In genomic region chr4:89077806-89078205, GRCh38 we compare ENCODE assay signal across 16 cellular contexts. TPM values are rescaled to one million over a fixed set of nuclear protein-coding genes. Genes with fewer than 3 reads are reported as not detected.
A peak's percentile ranks its signal among the peaks of the same experiment; 100 is the strongest.
DNase-seq lines count a peak whose midpoint lies in the region; ATAC-seq and TF ChIP-seq lines count a peak whose summit lies in the region.
"Had no signal": no experiment of that assay in that cellular context is flagged by ENCODE, and none has a peak within 500 bp of the region (broad histone marks: within the 10 kb centered on the region; RNA-seq: fewer than 3 reads in every experiment).

No MANE protein-coding gene starts in this region.

- peak overlapping the region; percentile 22 for H3K27ac Mint-ChIP-seq in stimulated activated memory B cell treated with anti-CD40 and anti-IgM and Interleukin-4, amounts not matched to agents 10 μg/mL and 1 μg/mL and 100 μg/mL, for 72 hours
- H3K27ac Mint-ChIP-seq: CD8-positive, alpha-beta T cell had no signal

- H3K4me3 Mint-ChIP-seq in stimulated activated memory B cell treated with anti-CD40 and anti-IgM and Interleukin-4, amounts not matched to agents 10 μg/mL and 1 μg/mL and 100 μg/mL, for 72 hours: no peak overlapping the region
- H3K4me3 Mint-ChIP-seq: CD14-positive monocyte; CD8-positive, alpha-beta T cell had no signal

- no peaks in the 10 kb centered on the region for H3K36me3 ChIP-seq in hepatocyte (replicated peaks; ENCODE audit: insufficient read depth, low read depth)
- H3K36me3 ChIP-seq: BLaER1, HAP-1 had no signal

- H3K9me2 ChIP-seq in hepatocyte (replicated peaks; ENCODE audit: insufficient read depth): no peaks in the 10 kb centered on the region

- no peak overlapping the region for H2AFZ ChIP-seq in hepatocyte

- H3K27me3 Mint-ChIP-seq in stimulated activated memory B cell treated with anti-CD40 and anti-IgM and Interleukin-4, amounts not matched to agents 10 μg/mL and 1 μg/mL and 100 μg/mL, for 72 hours: no peaks in the 10 kb centered on the region

- peaks cover 12% of the 10 kb centered on the region for H3K36me3 Mint-ChIP-seq in stimulated activated memory B cell treated with anti-CD40 and anti-IgM and Interleukin-4, amounts not matched to agents 10 μg/mL and 1 μg/mL and 100 μg/mL, for 72 hours
- H3K36me3 Mint-ChIP-seq: CD14-positive monocyte; CD8-positive, alpha-beta T cell had no signal

- H3K79me2 ChIP-seq in hepatocyte: no peaks in the 10 kb centered on the region

- no peaks in the 10 kb centered on the region for H3K27me3 ChIP-seq in hepatocyte
- H3K27me3 ChIP-seq: BLaER1 had no signal

- H3K9me3 Mint-ChIP-seq in stimulated activated memory B cell treated with anti-CD40 and anti-IgM and Interleukin-4, amounts not matched to agents 10 μg/mL and 1 μg/mL and 100 μg/mL, for 72 hours: peaks cover 12% of the 10 kb centered on the region

- no peak for TF ChIP-seq CTCF in fibroblast of mammary gland (conservative IDR thresholded peaks at IDR 0.05; ENCODE audit: control insufficient read depth, insufficient read depth, low read depth, low read length)
- no peak for TF ChIP-seq CTCF in hepatocyte (IDR thresholded peaks at IDR 0.05; ENCODE audit: poor library complexity)

- H3K4me2 ChIP-seq in hepatocyte: no peak overlapping the region
- H3K4me2 ChIP-seq: BLaER1 had no signal

- no peaks in the 10 kb centered on the region for H3K9me3 ChIP-seq in hepatocyte (ENCODE audit: low read depth)

- H3K4me1 Mint-ChIP-seq in stimulated activated memory B cell treated with anti-CD40 and anti-IgM and Interleukin-4, amounts not matched to agents 10 μg/mL and 1 μg/mL and 100 μg/mL, for 72 hours: peaks cover 4% of the 10 kb centered on the region

- no peak overlapping the region for H3K4me3 ChIP-seq in fibroblast of mammary gland (ENCODE audit: control insufficient read depth, low read depth, low read length)
- no peak overlapping the region for H3K4me3 ChIP-seq in hepatocyte
- H3K4me3 ChIP-seq: BLaER1, HAP-1 had no signal

- DNase-seq in EH (ENCODE audit: low read depth) (peak; percentile 28), LHCN-M2 (ENCODE audit: low read depth) (peak; percentile 34), fibroblast of mammary gland (ENCODE audit: low read depth) (peak; percentile 12), hepatocyte (ENCODE audit: low spot score) (no peak), NCI-H1092 treated with DMSO at 0.1 percent for 48 hours (lab: John Stamatoyannopoulos, UW) (no peak), NCI-H187 (lab: John Stamatoyannopoulos, UW) (no peak)
- DNase-seq: 8988T; CD8-positive, alpha-beta T cell; DMS 273 treated with DMSO at 0.1 percent for 48 hours; DMS53; DND-41; GDM1 had no signal

- no peak for ATAC-seq in stimulated activated memory B cell treated with anti-CD40 and anti-IgM and Interleukin-4, amounts not matched to agents 10 μg/mL and 1 μg/mL and 100 μg/mL, for 72 hours
- ATAC-seq: CD8-positive, alpha-beta T cell had no signal

- no peak overlapping the region for H3K27ac ChIP-seq in hepatocyte
- H3K27ac ChIP-seq: BLaER1 had no signal

- H3K4me1 ChIP-seq in hepatocyte (ENCODE audit: insufficient read depth): no peaks in the 10 kb centered on the region
- H3K4me1 ChIP-seq: BLaER1, HAP-1 had no signal

- H4K20me1 ChIP-seq in hepatocyte (ENCODE audit: insufficient read depth, poor library complexity, severe bottlenecking): no peaks in the 10 kb centered on the region
- H4K20me1 ChIP-seq: BLaER1 had no signal

RNA-seq across cellular contexts. Expression of gene FAM13A, which starts 20.8 kb away (rescaled TPM):
- 18.9 and 22.3 TPM in 2 replicates for total RNA-seq in LHCN-M2 (2014; rRNA removed)
- polyA plus RNA-seq in LHCN-M2 (2012): 3.6 TPM
- 44.2 and 54.5 TPM in 2 replicates for total RNA-seq in hepatocyte
- polyA plus RNA-seq in hepatocyte: 19.3 TPM in 2 replicates

RNA-seq across cellular contexts. Expression of gene TIGD2, which starts 33.5 kb away (rescaled TPM):
- total RNA-seq in LHCN-M2 (2014; rRNA removed): 10.6 and 11.5 TPM in 2 replicates
- polyA plus RNA-seq in LHCN-M2 (2012): 2.6 TPM
- total RNA-seq in hepatocyte: 15.7 and 17.1 TPM in 2 replicates
- 10.0 and 10.3 TPM in 2 replicates for polyA plus RNA-seq in hepatocyte

Comparison
In these comparisons a context has a peak if more than half of its experiments do, and no peak if none do; other contexts are left out.
1. DNase-seq: peak in EH (single experiment), LHCN-M2 (single experiment) and fibroblast of mammary gland (single experiment); none in hepatocyte (single experiment), NCI-H1092 treated with DMSO at 0.1 percent for 48 hours (single experiment) and NCI-H187 (0 of 2).